In the genomic region with DNA sequence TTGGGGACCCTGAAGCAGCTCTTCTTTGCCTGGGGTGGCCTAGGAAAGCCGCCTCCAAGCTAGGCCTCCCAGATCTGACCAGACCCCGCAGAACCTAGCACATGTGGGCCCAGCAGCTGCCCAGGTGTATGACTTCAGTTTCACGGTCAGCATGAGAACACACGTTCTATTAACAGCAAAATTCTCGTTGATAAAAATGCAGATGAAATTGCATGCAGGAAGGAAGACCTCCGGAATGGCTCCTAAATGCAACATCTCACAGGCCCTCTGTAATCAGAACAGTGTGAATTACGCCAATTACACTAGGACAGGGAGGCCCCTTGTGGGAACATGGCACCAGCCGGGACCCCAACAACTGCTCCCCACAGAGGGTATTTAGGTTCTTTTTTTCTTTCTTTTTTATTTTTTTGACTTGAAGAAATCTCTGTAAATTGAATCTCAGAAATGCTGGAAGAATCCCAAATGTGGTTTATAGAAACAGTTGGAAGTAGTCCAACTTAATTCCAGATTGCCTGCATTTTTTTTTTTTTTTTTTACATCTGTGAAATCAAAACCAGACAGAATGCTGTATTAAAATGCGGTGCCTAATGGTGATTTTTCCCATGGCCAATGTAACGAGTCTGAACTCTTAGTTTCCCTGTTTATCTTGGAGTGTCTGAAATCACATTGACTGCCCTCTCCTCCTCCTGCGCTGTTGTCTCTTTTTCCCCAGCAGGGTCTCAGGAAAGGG, we compare ENCODE assay signal across 7 cellular contexts.
DNase-seq lines count a peak whose midpoint lies in the region; ATAC-seq and TF ChIP-seq lines count a peak whose summit lies in the region.
"Not testable (repeated sequence)": the region's sequence is repeated elsewhere in the genome, so short reads cannot be mapped to it uniquely, and the experiment has no call there.

No MANE protein-coding gene starts in this region.

- ATAC-seq in sciatic nerve: peak; percentile 23

- H3K27ac Mint-ChIP-seq in brain: peak overlapping the region; percentile 65 to 100 (median 93)

- POLR2A ChIA-PET in BJ (lab: Charles Lee): not testable (repeated sequence)

- TF ChIP-seq CTCF in BJ (IDR thresholded peaks at IDR 0.05; ENCODE audit: insufficient read depth, low read depth, low read length); brain (conservative IDR thresholded peaks at IDR 0.05): not testable (repeated sequence)

- H3K27me3 ChIP-seq in BJ (ENCODE audit: control insufficient read depth, insufficient read depth, low read length): not testable (repeated sequence)

- not testable (repeated sequence) for H3K4me3 ChIP-seq in BJ (ENCODE audit: low read depth, low read length)
- H3K4me3 ChIP-seq in SK-N-MC: peak overlapping the region; percentile 62

- peak overlapping the region in 2 of 5 experiments; percentile 24 to 35 for H3K4me3 Mint-ChIP-seq in brain

- H3K36me3 Mint-ChIP-seq in brain: not testable (repeated sequence)

- H3K27ac ChIP-seq in SK-N-MC: peak overlapping the region; percentile 97

- DNase-seq in BJ (ENCODE audit: low read depth) (peak; percentile 64), HS-27A (ENCODE audit: low read depth) (peak; percentile 34), SK-N-MC (ENCODE audit: low read depth, low spot score) (peak; percentile 73), fibroblast of gingiva (ENCODE audit: low read depth) (peak; percentile 83), inferior parietal cortex (ENCODE audit: extremely low spot score) (peak; percentile 14)
- not testable (repeated sequence) for DNase-seq in sciatic nerve (ENCODE audit: low spot score)

- peak overlapping the region; percentile 50 for H3K9ac ChIP-seq in SK-N-MC (ENCODE audit: insufficient read length)

- peaks cover 10% of the 10 kb centered on the region for H3K27me3 Mint-ChIP-seq in brain

- peaks cover 6 to 25% (median 18%) of the 10 kb centered on the region in 5 experiments for H3K9me3 Mint-ChIP-seq in brain

- CTCF ChIA-PET in BJ (lab: Yijun Ruan, JAX): not testable (repeated sequence)

- intact Hi-C loops in sciatic nerve (cut with DNase I): not testable (repeated sequence)

- H3K4me1 Mint-ChIP-seq in brain: peaks cover 29% of the 10 kb centered on the region

- not testable (repeated sequence) for H3K9me3 ChIP-seq in SK-N-MC (ENCODE audit: low read depth, low read length)

- not testable (repeated sequence) for H3K36me3 ChIP-seq in BJ (ENCODE audit: control insufficient read depth, insufficient read depth, low read length); SK-N-MC (ENCODE audit: insufficient read depth, low read length)
